In the genomic region with DNA sequence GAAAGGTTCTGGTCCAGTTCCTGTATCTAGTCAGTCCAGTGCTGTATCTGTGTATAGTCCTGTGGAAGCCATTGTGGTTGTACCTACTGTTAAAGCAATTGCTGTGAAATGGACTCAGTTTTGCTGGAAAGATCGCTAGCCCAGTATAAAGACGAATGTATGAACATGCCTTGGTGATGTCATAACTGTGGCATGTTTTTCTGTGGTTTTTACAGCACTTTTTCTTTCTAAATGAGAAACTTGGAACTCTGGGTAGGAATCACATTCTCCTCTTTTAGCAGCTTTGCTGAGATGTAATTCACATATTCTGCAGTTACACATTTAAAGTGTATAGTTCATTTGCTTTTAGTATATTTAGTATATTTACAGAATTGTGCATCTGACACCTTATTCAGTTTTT, we compare ENCODE assay signal across 17 cellular contexts. TPM values are rescaled to one million over a fixed set of nuclear protein-coding genes. Genes with fewer than 3 reads are reported as not detected.
DNase-seq lines count a peak whose midpoint lies in the region; ATAC-seq and TF ChIP-seq lines count a peak whose summit lies in the region.
"Had no signal": no experiment of that assay in that cellular context is flagged by ENCODE, and none has a peak within 500 bp of the region (broad histone marks: within the 10 kb centered on the region; RNA-seq: fewer than 3 reads in every experiment).

No MANE protein-coding gene starts in this region.

- H3K79me2 ChIP-seq in mammary epithelial cell (ENCODE audit: insufficient read depth, low read length), result peaks cover 74% of the 10 kb centered on the region

- no peaks in the 10 kb centered on the region for H3K36me3 ChIP-seq in mammary epithelial cell (ENCODE audit: insufficient read depth, low read length)

- POLR2A ChIA-PET in activated CD8-positive, alpha-beta T cell treated with anti-CD3 and anti-CD28 coated beads for 36 hours (lab: Charles Lee), result interaction anchor here (0.6 kb wide), 1 partner anchor 61 kb away, joined by 3 read pairs; no protein-coding TSS in a partner anchor

- H2AFZ ChIP-seq in mammary epithelial cell (ENCODE audit: low read depth, low read length), result peak overlapping the region; percentile 81
- H2AFZ ChIP-seq: parathyroid adenoma had no signal

- peaks cover 22% of the 10 kb centered on the region for H3K4me1 Mint-ChIP-seq in activated CD8-positive, alpha-beta T cell treated with anti-CD3 and anti-CD28 coated beads for 36 hours (ENCODE audit: low read depth)

- H3K27me3 ChIP-seq in mammary epithelial cell (ENCODE audit: insufficient read depth, low read length), result no peaks in the 10 kb centered on the region

- no peak for ATAC-seq in activated CD8-positive, alpha-beta T cell treated with anti-CD3 and anti-CD28 coated beads for 36 hours
- no peak for ATAC-seq in HG03342 (IDR thresholded peaks at IDR 0.05; ENCODE audit: unreplicated experiment)
- ATAC-seq: activated CD8-positive, alpha-beta memory T cell treated with anti-CD3 and anti-CD28 coated beads, Interleukin-2, amount 10 ng/mL, durations not matched to agents 7 days and 5 days; activated naive CD4-positive, alpha-beta T cell treated with anti-CD3 and anti-CD28 coated beads, Interleukin-2, amount 50 U/mL, for 72 hours; stimulated activated memory B cell treated with anti-CD40 and anti-IgM and Interleukin-4, amounts not matched to agents 10 μg/mL and 1 μg/mL and 100 μg/mL, for 72 hours had no signal

- no peaks in the 10 kb centered on the region for H4K20me1 ChIP-seq in mammary epithelial cell (ENCODE audit: insufficient read depth, low read length)

- peaks cover 66% of the 10 kb centered on the region for H3K36me3 Mint-ChIP-seq in activated CD8-positive, alpha-beta T cell treated with anti-CD3 and anti-CD28 coated beads for 36 hours (ENCODE audit: low read depth)

- in situ Hi-C loops in mammary epithelial cell (cut with MboI; ENCODE audit: low sequenced_read_pairs in 2 of 2), result no loop called here

- no peaks in the 10 kb centered on the region for H3K9me3 ChIP-seq in mammary epithelial cell (replicated peaks; ENCODE audit: insufficient read depth, low read length)

- dilution Hi-C loops in mammary epithelial cell (cut with HindIII; ENCODE audit: low sequenced_read_pairs), result no loop called here

- peaks cover 19% of the 10 kb centered on the region for H3K4me1 ChIP-seq in mammary epithelial cell (ENCODE audit: insufficient read depth, low read length)
- H3K4me1 ChIP-seq: parathyroid adenoma had no signal

- H3K27me3 Mint-ChIP-seq in activated CD8-positive, alpha-beta T cell treated with anti-CD3 and anti-CD28 coated beads for 36 hours, result no peaks in the 10 kb centered on the region
- H3K27me3 Mint-ChIP-seq: activated CD8-positive, alpha-beta memory T cell treated with anti-CD3 and anti-CD28 coated beads, Interleukin-2, amount 10 ng/mL, durations not matched to agents 7 days and 5 days; stimulated activated memory B cell treated with anti-CD40 and anti-IgM and Interleukin-4, amounts not matched to agents 10 μg/mL and 1 μg/mL and 100 μg/mL, for 72 hours had no signal

- TF ChIP-seq CTCF in AG09309 (IDR thresholded peaks at IDR 0.05; ENCODE audit: control insufficient read depth, insufficient read depth, low read depth, low read length, missing control alignments) (no peak), mammary epithelial cell (conservative IDR thresholded peaks at IDR 0.05 in 1 of 2, IDR thresholded peaks at IDR 0.05 in 1 of 2; ENCODE audit: extremely low read depth in 1 of 2, insufficient read depth in 1 of 2, low read depth in 1 of 2, low read length in 2 of 2) (no peak)
- no peak for TF ChIP-seq CTCF in activated CD8-positive, alpha-beta T cell treated with anti-CD3 and anti-CD28 coated beads for 36 hours (IDR thresholded peaks at IDR 0.05)

- peak overlapping the region; percentile 32 for H3K27ac ChIP-seq in mammary epithelial cell (ENCODE audit: insufficient read depth, low read depth, low read length)
- H3K27ac ChIP-seq: C4-2B, parathyroid adenoma had no signal

- H3K4me3 Mint-ChIP-seq in activated CD8-positive, alpha-beta T cell treated with anti-CD3 and anti-CD28 coated beads for 36 hours, result no peak overlapping the region
- H3K4me3 Mint-ChIP-seq: activated CD8-positive, alpha-beta memory T cell treated with anti-CD3 and anti-CD28 coated beads, Interleukin-2, amount 10 ng/mL, durations not matched to agents 7 days and 5 days; stimulated activated memory B cell treated with anti-CD40 and anti-IgM and Interleukin-4, amounts not matched to agents 10 μg/mL and 1 μg/mL and 100 μg/mL, for 72 hours had no signal

- no peak overlapping the region for H3K27ac Mint-ChIP-seq in activated CD8-positive, alpha-beta T cell treated with anti-CD3 and anti-CD28 coated beads for 36 hours
- H3K27ac Mint-ChIP-seq: activated CD8-positive, alpha-beta memory T cell treated with anti-CD3 and anti-CD28 coated beads, Interleukin-2, amount 10 ng/mL, durations not matched to agents 7 days and 5 days; stimulated activated memory B cell treated with anti-CD40 and anti-IgM and Interleukin-4, amounts not matched to agents 10 μg/mL and 1 μg/mL and 100 μg/mL, for 72 hours had no signal

- intact Hi-C loops in mammary epithelial cell (cut with micrococcal nuclease) (loop anchor here (5.0 to 10.0 kb wide), 2 partner anchors 36 to 84 kb away; a partner anchor contains a TSS), posterior cingulate gyrus (cut with DNase I) (no loop called here)
- intact Hi-C loops in activated CD8-positive, alpha-beta T cell treated with anti-CD3 and anti-CD28 coated beads for 36 hours (cut with micrococcal nuclease), result no loop called here

- peak overlapping the region; percentile 64 for H3K4me2 ChIP-seq in mammary epithelial cell (ENCODE audit: insufficient read depth, low read depth, low read length)

- H3K9me3 Mint-ChIP-seq in activated CD8-positive, alpha-beta T cell treated with anti-CD3 and anti-CD28 coated beads for 36 hours, result no peaks in the 10 kb centered on the region

- CTCF ChIA-PET in mammary epithelial cell (lab: Charles Lee; ENCODE audit: low non-redundant PET), result no interaction called here
- CTCF ChIA-PET in activated CD8-positive, alpha-beta T cell treated with anti-CD3 and anti-CD28 coated beads for 36 hours (lab: Charles Lee), result no interaction called here

- H3K4me3 ChIP-seq in AG09309 (ENCODE audit: control insufficient read depth, low read depth, low read length), result no peak overlapping the region
- peak overlapping the region in 1 of 3 experiments; percentile 8 for H3K4me3 ChIP-seq in mammary epithelial cell (replicated peaks in 1 of 3; ENCODE audit: insufficient read depth in 1 of 3, low read depth in 2 of 3, low read length in 3 of 3)
- H3K4me3 ChIP-seq: lung had no signal

- DNase-seq in AG09309 (ENCODE audit: low read depth), result peak; percentile 18
- peak; percentile 34 for DNase-seq in HS-5 (ENCODE audit: low read depth)
- peak; percentile 72 for DNase-seq in mammary epithelial cell
- peak; percentile 63 for DNase-seq in kidney tubule cell (ENCODE audit: low spot score)
- DNase-seq in NCI-H1694 (lab: John Stamatoyannopoulos, UW), result no peak
- DNase-seq in activated CD8-positive, alpha-beta T cell treated with anti-CD3 and anti-CD28 coated beads for 36 hours, result no peak
- DNase-seq in posterior cingulate gyrus, result no peak
- DNase-seq: activated CD8-positive, alpha-beta memory T cell treated with anti-CD3 and anti-CD28 coated beads, Interleukin-2, amount 10 ng/mL, durations not matched to agents 7 days and 5 days; MM.1S; stimulated activated CD4-positive, alpha-beta T cell treated with anti-CD3 and anti-CD28 coated beads, Interleukin-2, amount 100 ng/mL, for 24 hours; T1000 had no signal

- WGBS in mammary epithelial cell (ENCODE audit: low coverage, missing lambda C conversion rate), result 0% methylated on average over 2 of the region's 2 CpGs

- peak overlapping the region; percentile 41 for H3K9ac ChIP-seq in mammary epithelial cell (ENCODE audit: insufficient read depth, low read length)
- H3K9ac ChIP-seq: parathyroid adenoma had no signal

- no TSS peak for BruUV-seq in mammary epithelial cell (replicated peaks; lab: Mats Ljungman, UMichigan)

RNA-seq across cellular contexts. Expression of a gene that starts 58.1 kb away (rescaled TPM):
- total RNA-seq in mammary epithelial cell, result 10 to 100 TPM; 36.2 to 42.2 TPM
- 23.3 TPM for polyA plus RNA-seq in mammary epithelial cell
- 25.6 TPM for polyA minus RNA-seq in mammary epithelial cell
- total RNA-seq in activated CD8-positive, alpha-beta T cell treated with anti-CD3 and anti-CD28 coated beads for 36 hours, result 10 to 100 TPM; 45.6 to 49.0 TPM

Comparison
In these comparisons a context has a peak if more than half of its experiments do, and no peak if none do; other contexts are left out.
1. DNase-seq: peak in AG09309 (single experiment), HS-5 (single experiment), mammary epithelial cell (single experiment) and kidney tubule cell (single experiment); none in NCI-H1694 (single experiment), activated CD8-positive, alpha-beta T cell treated with anti-CD3 and anti-CD28 coated beads for 36 hours (single experiment) and posterior cingulate gyrus (0 of 10).